ENCODE assay signal across 23 cellular contexts in the genomic region with DNA sequence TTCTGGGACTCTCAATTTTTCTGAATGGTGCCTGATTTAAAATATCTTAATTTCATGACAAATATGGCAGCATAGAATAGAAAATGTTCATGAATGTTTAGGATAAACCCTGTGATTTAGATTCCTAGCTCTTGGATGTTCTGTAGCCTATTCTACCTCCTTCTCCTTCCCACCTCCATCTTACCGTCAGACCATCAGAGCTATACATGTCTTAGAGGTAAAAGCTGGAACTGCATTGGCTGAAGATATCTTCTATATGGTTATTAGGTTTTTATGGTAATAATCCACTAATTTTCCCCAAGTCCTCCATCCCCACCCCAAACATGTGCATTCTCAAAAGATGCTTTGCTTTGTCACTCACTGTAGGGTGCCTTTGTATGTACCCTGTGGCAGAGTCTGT.
"Had no signal": no experiment of that assay in that cellular context is flagged by ENCODE, and none has a peak within 500 bp of the region (broad histone marks: within the 10 kb centered on the region; RNA-seq: fewer than 3 reads in every experiment).

No MANE protein-coding gene starts in this region.

- H3K27ac ChIP-seq: lower lobe of right lung, prostate gland, testis, tibial artery, upper lobe of left lung, uterus had no signal

- H3K36me3 ChIP-seq: lower lobe of right lung, prostate gland, sigmoid colon, stomach, tibial artery, upper lobe of left lung, uterus had no signal

- H3K9me3 Mint-ChIP-seq: effector memory CD8-positive, alpha-beta T cell; immature natural killer cell; natural killer cell; stimulated activated effector memory CD8-positive, alpha-beta T cell treated with anti-CD3 and anti-CD28 coated beads, Interleukin-12 subunit alpha, Interleukin-12 subunit beta, amount 100 ng/mL, for 72 hours had no signal

- H3K4me1 Mint-ChIP-seq: immature natural killer cell; natural killer cell; stimulated activated effector memory CD8-positive, alpha-beta T cell treated with anti-CD3 and anti-CD28 coated beads, Interleukin-12 subunit alpha, Interleukin-12 subunit beta, amount 100 ng/mL, for 72 hours had no signal

- H3K36me3 Mint-ChIP-seq: natural killer cell had no signal

- H3K27me3 ChIP-seq: sigmoid colon, stomach, testis, tibial artery, upper lobe of left lung, uterus had no signal

- H3K27ac Mint-ChIP-seq: effector memory CD8-positive, alpha-beta T cell; immature natural killer cell; natural killer cell; stimulated activated effector memory CD8-positive, alpha-beta T cell treated with anti-CD3 and anti-CD28 coated beads, Interleukin-12 subunit alpha, Interleukin-12 subunit beta, amount 100 ng/mL, for 72 hours had no signal

- DNase-seq: cerebellar nuclear complex; cortex of kidney; effector memory CD8-positive, alpha-beta T cell; hypothalamus; immature natural killer cell; islet precursor cell; kidney glomerular epithelial cell; left colon; lower lobe of right lung; natural killer cell; sigmoid colon; stimulated activated CD4-positive, alpha-beta T cell treated with anti-CD3 and anti-CD28 coated beads, Interleukin-2, amount 100 ng/mL, for 24 hours; stimulated activated CD4-positive, alpha-beta T cell treated with anti-CD3 and anti-CD28 coated beads, Interleukin-4, amount 100 ng/mL, for 24 hours; stimulated activated naive CD4-positive, alpha-beta T cell treated with Interleukin-2 at 50 U/mL for 16 hours; substantia nigra; testis; tibial artery; upper lobe of left lung had no signal

- H3K4me1 ChIP-seq: prostate gland, testis, tibial artery, uterus had no signal

- H3K9me3 ChIP-seq: lower lobe of right lung, prostate gland, sigmoid colon, stomach, testis, tibial artery, upper lobe of left lung, uterus had no signal

- H3K4me3 ChIP-seq: lower lobe of right lung, prostate gland, sigmoid colon, stomach, testis, tibial artery, upper lobe of left lung, uterus had no signal

- H3K4me3 Mint-ChIP-seq: effector memory CD8-positive, alpha-beta T cell; immature natural killer cell; natural killer cell; neural crest cell; stimulated activated effector memory CD8-positive, alpha-beta T cell treated with anti-CD3 and anti-CD28 coated beads, Interleukin-12 subunit alpha, Interleukin-12 subunit beta, amount 100 ng/mL, for 72 hours had no signal
